1 cellular context compared by ENCODE assay signal in the genomic region with DNA sequence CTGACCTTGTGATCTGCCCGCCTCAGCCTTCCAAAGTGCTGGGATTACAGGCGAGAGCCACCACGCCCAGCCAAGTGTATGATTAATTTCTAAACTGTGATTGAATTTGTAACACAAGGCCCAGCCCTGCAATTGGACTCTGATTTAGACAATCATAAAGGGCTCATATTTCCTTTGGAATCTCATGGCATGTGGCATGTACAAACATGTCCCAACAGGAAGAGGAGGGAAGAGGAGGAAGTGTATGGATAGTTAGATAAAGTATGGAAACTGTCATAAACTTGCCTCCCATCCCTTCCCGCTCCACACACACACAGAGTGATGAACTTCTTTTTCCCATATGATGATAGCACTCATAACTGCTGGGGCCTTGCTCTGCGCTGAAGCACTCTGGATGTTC.
TF ChIP-seq lines count a peak whose summit lies in the region.

No MANE protein-coding gene starts in this region.

TF ChIP-seq in H1, 55 proteins besides CTCF, POLR2A, EP300 and RAD21:
- no peak for TF ChIP-seq PHF8 (conservative IDR thresholded peaks at IDR 0.05; ENCODE audit: low read depth, low read length)
- TF ChIP-seq GTF2F1 (IDR thresholded peaks at IDR 0.05; ENCODE audit: borderline replicate concordance, low read depth, low read length) = no peak
- no peak for TF ChIP-seq KDM4A (IDR thresholded peaks at IDR 0.05; ENCODE audit: low read depth, low read length, severe bottlenecking)
- TF ChIP-seq SIRT6 (IDR thresholded peaks at IDR 0.05; ENCODE audit: low read length) = no peak
- TF ChIP-seq FOSL1 (IDR thresholded peaks at IDR 0.05; ENCODE audit: insufficient read depth, low read depth, low read length) = no peak
- TF ChIP-seq JUN (IDR thresholded peaks at IDR 0.05; ENCODE audit: low read depth, low read length) = no peak
- TF ChIP-seq SUZ12 (IDR thresholded peaks at IDR 0.05; ENCODE audit: low read length) = no peak
- no peak for TF ChIP-seq CEBPB (IDR thresholded peaks at IDR 0.05; ENCODE audit: low read depth, low read length)
